11 cellular contexts compared by ENCODE assay signal in genomic region chr12:98422809-98423208, GRCh38.
DNase-seq lines count a peak whose midpoint lies in the region; ATAC-seq and TF ChIP-seq lines count a peak whose summit lies in the region.
"Had no signal": no experiment of that assay in that cellular context is flagged by ENCODE, and none has a peak within 500 bp of the region (broad histone marks: within the 10 kb centered on the region; RNA-seq: fewer than 3 reads in every experiment).

No MANE protein-coding gene starts in this region.

- ATAC-seq in WTC11 (peak; percentile 64), gastrocnemius medialis (no peak), HG02623 (IDR thresholded peaks at IDR 0.05; ENCODE audit: unreplicated experiment) (no peak)
- ATAC-seq: stimulated activated naive CD8-positive, alpha-beta T cell treated with anti-CD3 and anti-CD28 coated beads, Interleukin-15, amount 100 ng/mL, for 72 hours had no signal

- H3K27ac ChIP-seq in AG04450 (ENCODE audit: low read depth, low read length) (no peak overlapping the region), gastrocnemius medialis (no peak overlapping the region)

- CTCF ChIA-PET in AG04450 (lab: Charles Lee) (interaction anchor here (1.0 to 2.3 kb wide), 2 partner anchors 14 to 111 kb away, joined by 3 to 18 read pairs; no protein-coding TSS in a partner anchor), WTC11 (lab: Charles Lee) (interaction anchor here (0.6 to 2.4 kb wide), 5 partner anchors 9 to 576 kb away, joined by 3 to 14 read pairs (median 4); no protein-coding TSS in a partner anchor)

- H3K9me3 ChIP-seq in AG04450 (ENCODE audit: control insufficient read depth, insufficient read depth, low read length) (no peaks in the 10 kb centered on the region), gastrocnemius medialis (no peaks in the 10 kb centered on the region)

- in situ Hi-C loops in gastrocnemius medialis (cut with MboI; ENCODE audit: low sequenced_read_pairs in 4 of 4), result no loop called here

- H3K4me1 Mint-ChIP-seq in WTC11, result peaks cover 24% of the 10 kb centered on the region
- H3K4me1 Mint-ChIP-seq: central memory CD8-positive, alpha-beta T cell had no signal

- no peak for TF ChIP-seq POLR2A in gastrocnemius medialis (IDR thresholded peaks at IDR 0.05)

- no peaks in the 10 kb centered on the region for H3K9me3 Mint-ChIP-seq in WTC11
- H3K9me3 Mint-ChIP-seq: central memory CD8-positive, alpha-beta T cell; stimulated activated naive CD8-positive, alpha-beta T cell treated with anti-CD3 and anti-CD28 coated beads, Interleukin-15, amount 100 ng/mL, for 72 hours had no signal

- no peak overlapping the region for H3K4me3 Mint-ChIP-seq in WTC11
- H3K4me3 Mint-ChIP-seq: central memory CD8-positive, alpha-beta T cell; stimulated activated naive CD8-positive, alpha-beta T cell treated with anti-CD3 and anti-CD28 coated beads, Interleukin-15, amount 100 ng/mL, for 72 hours had no signal

- intact Hi-C loops in gastrocnemius medialis (cut with DNase I; ENCODE audit: low total_unique reads), result no loop called here

- H3K27me3 ChIP-seq in AG04450 (ENCODE audit: control insufficient read depth, insufficient read depth, low read length), result no peaks in the 10 kb centered on the region
- H3K27me3 ChIP-seq in H7 (ENCODE audit: control insufficient read depth, insufficient read depth, low read length), result no peaks in the 10 kb centered on the region
- H3K27me3 ChIP-seq in gastrocnemius medialis, result no peaks in the 10 kb centered on the region

- no peak overlapping the region for H3K4me3 ChIP-seq in AG04450 (ENCODE audit: low read depth, low read length)
- no peak overlapping the region for H3K4me3 ChIP-seq in H7 (ENCODE audit: insufficient read depth, low read depth, low read length)
- no peak overlapping the region for H3K4me3 ChIP-seq in gastrocnemius medialis

- H3K36me3 ChIP-seq in H7 (replicated peaks; ENCODE audit: control insufficient read depth, insufficient read depth, low read length), result no peaks in the 10 kb centered on the region
- no peaks in the 10 kb centered on the region for H3K36me3 ChIP-seq in gastrocnemius medialis

- H3K4me1 ChIP-seq in gastrocnemius medialis, result peaks cover 11 to 15% of the 10 kb centered on the region in 2 donors

- TF ChIP-seq CTCF in AG04450 (IDR thresholded peaks at IDR 0.05; ENCODE audit: low read depth, low read length), result 0 out of 2 replicates have a peak, but pooled peaks have one; percentile 23
- TF ChIP-seq CTCF in WTC11 (IDR thresholded peaks at IDR 0.05), result peak; percentile 32
- TF ChIP-seq CTCF in gastrocnemius medialis (IDR thresholded peaks at IDR 0.05 in 4 of 5, conservative IDR thresholded peaks at IDR 0.05 in 1 of 5), result no peak

- no peaks in the 10 kb centered on the region for H3K36me3 Mint-ChIP-seq in WTC11

- POLR2A ChIA-PET in AG04450 (lab: Yijun Ruan, JAX) (no interaction called here), WTC11 (lab: Charles Lee) (no interaction called here)

- no peaks in the 10 kb centered on the region for H3K27me3 Mint-ChIP-seq in WTC11 (ENCODE audit: low read depth)
- H3K27me3 Mint-ChIP-seq: stimulated activated naive CD8-positive, alpha-beta T cell treated with anti-CD3 and anti-CD28 coated beads, Interleukin-15, amount 100 ng/mL, for 72 hours had no signal

- no peak overlapping the region for H3K27ac Mint-ChIP-seq in WTC11

- DNase-seq in AG04450 (ENCODE audit: low read depth, low spot score), result no peak
- peak; percentile 53 for DNase-seq in H7
- DNase-seq in WTC11 (ENCODE audit: low spot score), result peak; percentile 71
- peak; percentile 36 for DNase-seq in left kidney (ENCODE audit: low read depth, low spot score)
- no peak for DNase-seq in gastrocnemius medialis
- DNase-seq in AG08396 (ENCODE audit: low spot score), result no peak
- DNase-seq in T-helper 1 cell, result no peak
- DNase-seq: stimulated activated CD4-positive, alpha-beta T cell treated with anti-CD3 and anti-CD28 coated beads, Interleukin-15, amount 100 ng/mL, for 24 hours; stimulated activated naive CD8-positive, alpha-beta T cell treated with anti-CD3 and anti-CD28 coated beads, Interleukin-15, amount 100 ng/mL, for 72 hours had no signal

TF ChIP-seq in WTC11, 78 proteins besides CTCF, POLR2A, EP300 and RAD21:
- TF ChIP-seq CREM (CRISPR knock-in tag; IDR thresholded peaks at IDR 0.05) (no peak), GRHL2 (CRISPR knock-in tag; IDR thresholded peaks at IDR 0.05; ENCODE audit: insufficient replicate concordance, severe bottlenecking) (no peak), IRF2 (CRISPR knock-in tag; IDR thresholded peaks at IDR 0.05; ENCODE audit: borderline replicate concordance, low read depth) (no peak), FOXP4 (CRISPR knock-in tag; IDR thresholded peaks at IDR 0.05) (no peak), ARID4B (CRISPR knock-in tag; IDR thresholded peaks at IDR 0.05; ENCODE audit: borderline replicate concordance) (no peak), TP53 (CRISPR knock-in tag; IDR thresholded peaks at IDR 0.05) (no peak), OVOL2 (CRISPR knock-in tag; IDR thresholded peaks at IDR 0.05; ENCODE audit: borderline replicate concordance) (no peak)

Comparison
In these comparisons a context has a peak if more than half of its experiments do, and no peak if none do; other contexts are left out.
1. DNase-seq: peak in H7 (single experiment), WTC11 (single experiment) and left kidney (single experiment); none in AG04450 (single experiment), gastrocnemius medialis (0 of 2), AG08396 (single experiment) and T-helper 1 cell (0 of 5).
2. CTCF ChIP-seq: peak in AG04450 (single experiment) and WTC11 (single experiment); none in gastrocnemius medialis (0 of 5).